In genomic region chr20:47922280-47922675, GRCh38 we compare ENCODE assay signal across 17 cellular contexts.
DNase-seq lines count a peak whose midpoint lies in the region; FAIRE-seq and TF ChIP-seq lines count a peak whose summit lies in the region.
"Had no signal": no experiment of that assay in that cellular context is flagged by ENCODE, and none has a peak within 500 bp of the region (broad histone marks: within the 10 kb centered on the region; RNA-seq: fewer than 3 reads in every experiment).

No MANE protein-coding gene starts in this region.

- H3K27ac Mint-ChIP-seq in astrocyte (ENCODE audit: unreplicated experiment) (no peak overlapping the region), nephron progenitor cell (no peak overlapping the region)
- H3K27ac Mint-ChIP-seq: activated T-helper 1 cell treated with anti-CD3 and anti-CD28 coated beads, Interleukin-12 subunit alpha, Interleukin-12 subunit beta, Interleukin-2, Interleukin-4 antibody, amounts not matched to agents 30 ng/mL and 10 ng/mL and 1 ng/mL, durations not matched to agents 14 hours and 24 hours and 36 hours; endodermal cell had no signal

- no peaks in the 10 kb centered on the region for H4K20me1 ChIP-seq in astrocyte (ENCODE audit: insufficient read depth, low read length)

- H3K4me3 ChIP-seq in astrocyte (ENCODE audit: insufficient read depth, low read depth, low read length) (no peak overlapping the region), mesendoderm (ENCODE audit: low read length) (no peak overlapping the region)
- H3K4me3 ChIP-seq: Peyer's patch had no signal

- H3K4me1 Mint-ChIP-seq in astrocyte (ENCODE audit: low read depth, unreplicated experiment) (peaks cover 18% of the 10 kb centered on the region), nephron progenitor cell (peaks cover 17% of the 10 kb centered on the region)
- H3K4me1 Mint-ChIP-seq: endodermal cell had no signal

- peaks cover 2% of the 10 kb centered on the region for H3K36me3 Mint-ChIP-seq in astrocyte (ENCODE audit: low read depth, unreplicated experiment)
- H3K36me3 Mint-ChIP-seq in nephron progenitor cell (ENCODE audit: low read depth), result peaks cover 13% of the 10 kb centered on the region

- H3K18ac ChIP-seq in mesendoderm (ENCODE audit: low read length), result no peak overlapping the region

- no peaks in the 10 kb centered on the region for H3K79me1 ChIP-seq in mesendoderm (ENCODE audit: low read length)

- H2AK5ac ChIP-seq in mesendoderm (ENCODE audit: low read length), result no peak overlapping the region

- no peak overlapping the region for H4K5ac ChIP-seq in mesendoderm (ENCODE audit: low read length)

- no peak overlapping the region for H4K8ac ChIP-seq in mesendoderm (ENCODE audit: low read depth, low read length)

- FAIRE-seq in astrocyte (lab: Jason Lieb, UNC), result no peak
- FAIRE-seq: D721Med, frontal cortex had no signal

- H3K9me3 Mint-ChIP-seq in astrocyte (ENCODE audit: unreplicated experiment) (peaks cover 14% of the 10 kb centered on the region), nephron progenitor cell (peaks cover 23% of the 10 kb centered on the region)

- WGBS in mesendoderm (ENCODE audit: extremely low coverage, insufficient coverage, low lambda C conversion rate), result no CpG with 5 or more reads among the region's 4 CpGs

- H3K56ac ChIP-seq in mesendoderm (ENCODE audit: low read length), result no peak overlapping the region

- H2AFZ ChIP-seq in astrocyte (ENCODE audit: low read depth, low read length), result no peak overlapping the region
- H2AFZ ChIP-seq: parathyroid adenoma had no signal

- no peak overlapping the region for H3K4ac ChIP-seq in mesendoderm (ENCODE audit: low read depth, low read length)

- H3K9ac ChIP-seq in astrocyte (ENCODE audit: low read length) (no peak overlapping the region), mesendoderm (ENCODE audit: low read length) (no peak overlapping the region)
- H3K9ac ChIP-seq: parathyroid adenoma had no signal

- H3K9me3 ChIP-seq in astrocyte (ENCODE audit: insufficient read depth, low read depth, low read length), result peaks cover 8% of the 10 kb centered on the region

- H3K23ac ChIP-seq in mesendoderm (ENCODE audit: low read length), result no peak overlapping the region

- H3K4me1 ChIP-seq in astrocyte (ENCODE audit: insufficient read depth, low read length) (peaks cover 6% of the 10 kb centered on the region), mesendoderm (ENCODE audit: control insufficient read depth, low read depth, low read length) (no peaks in the 10 kb centered on the region)
- H3K4me1 ChIP-seq: parathyroid adenoma, Peyer's patch had no signal

- H3K36me3 ChIP-seq in astrocyte (ENCODE audit: insufficient read depth, low read length) (no peaks in the 10 kb centered on the region), mesendoderm (ENCODE audit: control insufficient read depth, insufficient read depth, low read length) (no peaks in the 10 kb centered on the region)
- H3K36me3 ChIP-seq: Peyer's patch had no signal

- peaks cover 5% of the 10 kb centered on the region for H3K27me3 Mint-ChIP-seq in astrocyte (ENCODE audit: low read depth, unreplicated experiment)
- peaks cover 24% of the 10 kb centered on the region for H3K27me3 Mint-ChIP-seq in nephron progenitor cell (ENCODE audit: low read depth, poor library complexity)

- H3K27ac ChIP-seq in astrocyte (ENCODE audit: low read depth, low read length), result no peak overlapping the region
- H3K27ac ChIP-seq in mesendoderm (ENCODE audit: low read depth, low read length), result no peak overlapping the region
- H3K27ac ChIP-seq: parathyroid adenoma, Peyer's patch had no signal

- H3K79me2 ChIP-seq in astrocyte (ENCODE audit: insufficient read depth, low read length) (no peaks in the 10 kb centered on the region), mesendoderm (ENCODE audit: control insufficient read depth, insufficient read depth, low read length) (no peaks in the 10 kb centered on the region)
- H3K79me2 ChIP-seq: parathyroid adenoma had no signal

- H3K27me3 ChIP-seq in astrocyte (ENCODE audit: insufficient read depth, low read length) (no peaks in the 10 kb centered on the region), mesendoderm (ENCODE audit: insufficient read depth, low read length, poor library complexity) (no peaks in the 10 kb centered on the region)
- H3K27me3 ChIP-seq: Peyer's patch had no signal

- H2BK5ac ChIP-seq in mesendoderm (ENCODE audit: low read length), result no peak overlapping the region

- H2BK15ac ChIP-seq in mesendoderm (replicated peaks; ENCODE audit: low read depth), result no peak overlapping the region

- H3K4me2 ChIP-seq in astrocyte (ENCODE audit: low read length) (peak overlapping the region; percentile 36), mesendoderm (ENCODE audit: low read length) (no peak overlapping the region)

- TF ChIP-seq CTCF in astrocyte (IDR thresholded peaks at IDR 0.05; ENCODE audit: insufficient read depth, low read depth, low read length) (no peak), nephron progenitor cell (IDR thresholded peaks at IDR 0.05) (no peak)

- peak; percentile 43 for DNase-seq in AG08395 (ENCODE audit: low spot score)
- DNase-seq in HPDE6-E6E7 (ENCODE audit: extremely low spot score), result peak; percentile 84
- DNase-seq in astrocyte (ENCODE audit: low read depth), result peak; percentile 66
- DNase-seq in iris pigment epithelial cell (ENCODE audit: low read depth), result peak; percentile 54
- DNase-seq in mesendoderm, result no peak
- DNase-seq in SW 1271 (lab: John Stamatoyannopoulos, UW), result no peak
- no peak for DNase-seq in nephron progenitor cell
- DNase-seq in NCI-H146 (lab: John Stamatoyannopoulos, UW), result no peak
- DNase-seq: endodermal cell; GDM1; NCI-H1092 treated with DMSO at 0.1 percent for 48 hours; Peyer's patch; stimulated activated CD4-positive, alpha-beta T cell treated with anti-CD3 and anti-CD28 coated beads, Interleukin-4, amount 100 ng/mL, for 1 hour had no signal

- no peak overlapping the region for H2BK120ac ChIP-seq in mesendoderm (ENCODE audit: low read depth, low read length)

- H3K4me3 Mint-ChIP-seq in astrocyte (ENCODE audit: unreplicated experiment) (no peak overlapping the region), nephron progenitor cell (no peak overlapping the region)
- H3K4me3 Mint-ChIP-seq: activated T-helper 1 cell treated with anti-CD3 and anti-CD28 coated beads, Interleukin-12 subunit alpha, Interleukin-12 subunit beta, Interleukin-2, Interleukin-4 antibody, amounts not matched to agents 30 ng/mL and 10 ng/mL and 1 ng/mL, durations not matched to agents 14 hours and 24 hours and 36 hours; endodermal cell had no signal

Comparison
In these comparisons a context has a peak if more than half of its experiments do, and no peak if none do; other contexts are left out.
1. DNase-seq: peak in AG08395 (single experiment), HPDE6-E6E7 (single experiment), astrocyte (single experiment) and iris pigment epithelial cell (single experiment); none in mesendoderm (single experiment), SW 1271 (0 of 2), nephron progenitor cell (single experiment) and NCI-H146 (single experiment).